1 cellular context compared by ENCODE assay signal in the genomic region with DNA sequence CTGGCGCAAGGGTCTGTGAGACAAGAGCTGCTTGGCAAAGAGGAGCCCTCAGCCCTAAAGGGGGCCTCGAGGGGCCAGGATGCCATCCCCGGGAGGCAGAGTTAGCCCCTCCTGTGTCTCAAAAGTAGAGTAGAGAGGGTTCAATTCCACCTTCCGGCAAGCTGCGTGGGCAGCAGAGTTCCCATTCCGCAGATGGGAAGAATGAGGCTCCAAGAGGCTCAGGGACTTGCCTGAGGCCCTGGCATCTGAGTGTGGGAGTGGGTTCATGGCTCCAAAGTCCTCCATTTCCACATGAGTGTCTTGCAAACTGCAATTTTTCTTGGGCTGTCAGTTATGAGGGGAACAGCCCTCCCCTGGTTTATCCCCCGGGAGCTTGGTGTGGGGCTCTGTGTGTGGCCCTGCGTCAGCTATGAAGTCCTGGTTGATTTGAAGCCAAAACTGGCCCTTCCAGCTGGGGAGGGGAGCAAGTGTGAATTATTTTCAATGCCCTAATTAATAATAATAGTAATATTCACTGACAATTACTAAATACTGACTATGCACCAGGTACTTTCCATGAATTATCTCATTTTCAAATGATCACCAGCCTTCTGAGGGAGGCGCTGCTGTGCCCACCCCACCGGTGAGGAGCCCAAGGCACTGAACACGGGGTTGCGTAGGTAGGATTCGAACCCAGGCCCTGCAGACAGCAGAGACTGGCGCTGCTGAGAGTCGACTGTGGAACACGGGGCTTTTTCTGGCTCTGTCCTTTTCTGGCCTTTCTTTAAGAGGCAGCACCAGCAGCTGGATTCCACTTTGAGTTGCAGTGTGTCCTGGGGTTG.
TF ChIP-seq lines count a peak whose summit lies in the region.

No MANE protein-coding gene starts in this region.

TF ChIP-seq in HepG2, 621 proteins besides CTCF, POLR2A, EP300 and RAD21 (continued from another document):
- TF ChIP-seq NPAS2 (CRISPR knock-in tag; IDR thresholded peaks at IDR 0.05; ENCODE audit: borderline replicate concordance) (no peak), ZNF644 (CRISPR knock-in tag; IDR thresholded peaks at IDR 0.05; ENCODE audit: low read depth) (no peak), SATB2 (CRISPR knock-in tag; IDR thresholded peaks at IDR 0.05) (no peak), FOXO1 (CRISPR knock-in tag; IDR thresholded peaks at IDR 0.05) (no peak)
